Comparison of ENCODE assay signal across 10 cellular contexts in genomic region chr6:90194371-90194841, GRCh38.
DNase-seq lines count a peak whose midpoint lies in the region; ATAC-seq lines count a peak whose summit lies in the region.
"Had no signal": no experiment of that assay in that cellular context is flagged by ENCODE, and none has a peak within 500 bp of the region (broad histone marks: within the 10 kb centered on the region; RNA-seq: fewer than 3 reads in every experiment).

No MANE protein-coding gene starts in this region.

- no peak for ATAC-seq in GM21515 (IDR thresholded peaks at IDR 0.05; ENCODE audit: unreplicated experiment)

- DNase-seq in Daoy (ENCODE audit: low read depth) = peak; percentile 70
- DNase-seq in NCI-H226 = peak; percentile 31
- DNase-seq in dedifferentiated amniotic fluid mesenchymal stem cell (ENCODE audit: extremely low spot score) = peak; percentile 59
- peak; percentile 35 for DNase-seq in occipital lobe (lab: John Stamatoyannopoulos, UW)
- no peak for DNase-seq in CD1c-positive myeloid dendritic cell (ENCODE audit: extremely low spot score)
- no peak for DNase-seq in effector CD4-positive, alpha-beta T cell
- DNase-seq: central memory CD4-positive, alpha-beta T cell; NCI-H446 treated with DMSO at 0.1 percent for 48 hours; T-helper 2 cell had no signal

Comparison
In these comparisons a context has a peak if more than half of its experiments do, and no peak if none do; other contexts are left out.
1. DNase-seq: peak in Daoy (single experiment), NCI-H226 (single experiment), dedifferentiated amniotic fluid mesenchymal stem cell (single experiment) and occipital lobe (single experiment); none in CD1c-positive myeloid dendritic cell (single experiment) and effector CD4-positive, alpha-beta T cell (single experiment).